Comparison of ENCODE assay signal across 16 cellular contexts in the genomic region with DNA sequence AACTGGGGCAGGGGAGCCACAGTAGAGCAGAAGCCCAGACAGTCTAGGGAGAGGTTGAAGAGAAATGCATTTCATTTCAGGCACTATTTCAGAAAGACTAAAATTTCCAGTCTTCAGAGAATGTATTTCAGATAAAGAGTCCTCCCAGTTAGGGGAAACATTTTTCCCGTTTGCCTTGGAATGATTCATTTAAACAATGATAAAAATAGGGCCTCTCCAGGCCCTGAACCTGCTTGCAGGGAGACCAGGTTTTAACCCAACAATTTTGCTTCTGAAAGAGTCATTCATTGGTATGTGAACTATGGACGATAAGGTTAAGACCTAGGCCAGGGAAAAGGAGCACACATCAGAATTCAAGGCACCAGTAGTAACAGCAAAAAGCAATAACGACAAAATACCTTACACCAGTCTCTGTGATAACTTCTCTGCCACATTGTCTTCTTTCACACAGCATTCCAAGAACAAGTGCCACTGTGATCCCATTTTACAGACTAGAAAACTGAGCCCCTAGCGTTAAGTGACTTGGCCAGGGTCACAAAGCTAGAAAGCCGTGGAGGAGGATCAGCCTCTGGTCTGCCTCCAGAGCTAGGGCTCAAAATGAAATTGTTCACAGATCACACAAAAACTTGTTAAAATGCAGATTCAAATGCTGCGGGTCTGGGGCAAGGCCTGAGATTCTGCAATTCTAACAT.
A peak's percentile ranks its signal among the peaks of the same experiment; 100 is the strongest.
DNase-seq lines count a peak whose midpoint lies in the region; ATAC-seq, FAIRE-seq and TF ChIP-seq lines count a peak whose summit lies in the region.
"Had no signal": no experiment of that assay in that cellular context is flagged by ENCODE, and none has a peak within 500 bp of the region (broad histone marks: within the 10 kb centered on the region; RNA-seq: fewer than 3 reads in every experiment).

No MANE protein-coding gene starts in this region.

- H3K4me3 Mint-ChIP-seq in WTC11 (no peak overlapping the region), osteocyte (ENCODE audit: unreplicated experiment) (no peak overlapping the region)
- H3K4me3 Mint-ChIP-seq in stimulated activated naive B cell treated with anti-CD40 and anti-IgM and Interleukin-4, amounts not matched to agents 10 μg/mL and 1 μg/mL and 100 μg/mL, for 72 hours: no peak overlapping the region
- H3K4me3 Mint-ChIP-seq: CD8-positive, alpha-beta memory T cell had no signal

- H3K27ac Mint-ChIP-seq in WTC11 (no peak overlapping the region), osteocyte (ENCODE audit: unreplicated experiment) (no peak overlapping the region)
- H3K27ac Mint-ChIP-seq in stimulated activated naive B cell treated with anti-CD40 and anti-IgM and Interleukin-4, amounts not matched to agents 10 μg/mL and 1 μg/mL and 100 μg/mL, for 72 hours: no peak overlapping the region
- H3K27ac Mint-ChIP-seq: CD8-positive, alpha-beta memory T cell had no signal

- no peak for ATAC-seq in WTC11
- ATAC-seq in stimulated activated naive B cell treated with anti-CD40 and anti-IgM and Interleukin-4, amounts not matched to agents 10 μg/mL and 1 μg/mL and 100 μg/mL, for 72 hours (replicated peaks): no peak
- ATAC-seq: A549 had no signal

- H3K27me3 Mint-ChIP-seq in WTC11 (ENCODE audit: low read depth): no peaks in the 10 kb centered on the region
- no peaks in the 10 kb centered on the region for H3K27me3 Mint-ChIP-seq in osteocyte (ENCODE audit: unreplicated experiment)
- peaks cover 0 to 9% of the 10 kb centered on the region in 2 donors for H3K27me3 Mint-ChIP-seq in stimulated activated naive B cell treated with anti-CD40 and anti-IgM and Interleukin-4, amounts not matched to agents 10 μg/mL and 1 μg/mL and 100 μg/mL, for 72 hours

- DNase-seq in EL (peak; percentile 24), WTC11 (ENCODE audit: low spot score) (no peak), fibroblast of the aortic adventitia (ENCODE audit: low read depth) (peak; percentile 3), osteocyte (ENCODE audit: extremely low spot score, unreplicated experiment) (peak; percentile 21), NCI-H2081 (lab: John Stamatoyannopoulos, UW) (no peak), GM12891 (ENCODE audit: insufficient read length, low spot score) (no peak)
- no peak for DNase-seq in stimulated activated naive B cell treated with anti-CD40 and anti-IgM and Interleukin-4, amounts not matched to agents 10 μg/mL and 1 μg/mL and 100 μg/mL, for 72 hours
- DNase-seq: CD8-positive, alpha-beta memory T cell; DMS53; NCI-H1417 treated with DMSO at 0.1 percent for 48 hours; NCI-H187 treated with DMSO at 0.1 percent for 48 hours; NCI-H524 treated with DMSO at 0.1 percent for 48 hours; PC-9 had no signal

- no peak overlapping the region for H3K4me3 ChIP-seq in fibroblast of the aortic adventitia (ENCODE audit: low read depth, low read length)
- H3K4me3 ChIP-seq: A549; BLaER1 treated with 17β-estradiol and CSF1 and Interleukin-3, amounts not matched to agents 10 nM and 100 nM; HAP-1; PC-9 had no signal

- H3K4me1 Mint-ChIP-seq in WTC11: peaks cover 11% of the 10 kb centered on the region
- peaks cover 12% of the 10 kb centered on the region for H3K4me1 Mint-ChIP-seq in osteocyte (ENCODE audit: unreplicated experiment)
- H3K4me1 Mint-ChIP-seq in stimulated activated naive B cell treated with anti-CD40 and anti-IgM and Interleukin-4, amounts not matched to agents 10 μg/mL and 1 μg/mL and 100 μg/mL, for 72 hours: no peaks in the 10 kb centered on the region
- H3K4me1 Mint-ChIP-seq: CD8-positive, alpha-beta memory T cell had no signal

- no peaks in the 10 kb centered on the region for H3K9me3 Mint-ChIP-seq in WTC11
- H3K9me3 Mint-ChIP-seq in osteocyte (ENCODE audit: unreplicated experiment): no peaks in the 10 kb centered on the region
- no peaks in the 10 kb centered on the region for H3K9me3 Mint-ChIP-seq in stimulated activated naive B cell treated with anti-CD40 and anti-IgM and Interleukin-4, amounts not matched to agents 10 μg/mL and 1 μg/mL and 100 μg/mL, for 72 hours
- H3K9me3 Mint-ChIP-seq: CD8-positive, alpha-beta memory T cell had no signal

- FAIRE-seq in GM12891 (lab: Jason Lieb, UNC): no peak
- FAIRE-seq: A549 had no signal

- POLR2A ChIA-PET in WTC11 (lab: Charles Lee): no interaction called here

- H3K36me3 Mint-ChIP-seq in WTC11 (no peaks in the 10 kb centered on the region), osteocyte (ENCODE audit: unreplicated experiment) (no peaks in the 10 kb centered on the region)
- H3K36me3 Mint-ChIP-seq in stimulated activated naive B cell treated with anti-CD40 and anti-IgM and Interleukin-4, amounts not matched to agents 10 μg/mL and 1 μg/mL and 100 μg/mL, for 72 hours: no peaks in the 10 kb centered on the region
- H3K36me3 Mint-ChIP-seq: CD8-positive, alpha-beta memory T cell had no signal

- CTCF ChIA-PET in WTC11 (lab: Charles Lee): interaction anchor here (0.9 kb wide), 1 partner anchor 81 kb away, joined by 3 read pairs; no protein-coding TSS in a partner anchor

- TF ChIP-seq CTCF in WTC11 (IDR thresholded peaks at IDR 0.05) (no peak), fibroblast of the aortic adventitia (IDR thresholded peaks at IDR 0.05; ENCODE audit: insufficient read depth, low read length) (no peak), osteocyte (IDR thresholded peaks at IDR 0.05) (no peak)

- TF ChIP-seq POLR2A in GM12891 (IDR thresholded peaks at IDR 0.05; ENCODE audit: low read depth, low read length): no peak

TF ChIP-seq in WTC11, 78 proteins besides CTCF, POLR2A, EP300 and RAD21:
- no peak for TF ChIP-seq EMX1 (CRISPR knock-in tag; IDR thresholded peaks at IDR 0.05)
- TF ChIP-seq GTF2I (CRISPR knock-in tag; conservative IDR thresholded peaks at IDR 0.05): peak; percentile 85
TF ChIP-seq in WTC11: peak in this region for 1.

TF ChIP-seq in GM12891, 5 proteins besides CTCF, POLR2A, EP300 and RAD21:
- TF ChIP-seq POLR2AphosphoS5 (IDR thresholded peaks at IDR 0.05; ENCODE audit: low read depth, low read length) (no peak), POU2F2 (IDR thresholded peaks at IDR 0.05; ENCODE audit: low read depth, low read length) (no peak), TAF1 (IDR thresholded peaks at IDR 0.05; ENCODE audit: low read depth, low read length) (no peak), SPI1 (IDR thresholded peaks at IDR 0.05; ENCODE audit: low read depth, low read length) (no peak)

Comparison
In these comparisons a context has a peak if more than half of its experiments do, and no peak if none do; other contexts are left out.
1. DNase-seq: peak in EL (single experiment), fibroblast of the aortic adventitia (single experiment) and osteocyte (single experiment); none in WTC11 (single experiment), stimulated activated naive B cell treated with anti-CD40 and anti-IgM and Interleukin-4, amounts not matched to agents 10 μg/mL and 1 μg/mL and 100 μg/mL, for 72 hours (single experiment), NCI-H2081 (0 of 2) and GM12891 (single experiment).